In the genomic region with DNA sequence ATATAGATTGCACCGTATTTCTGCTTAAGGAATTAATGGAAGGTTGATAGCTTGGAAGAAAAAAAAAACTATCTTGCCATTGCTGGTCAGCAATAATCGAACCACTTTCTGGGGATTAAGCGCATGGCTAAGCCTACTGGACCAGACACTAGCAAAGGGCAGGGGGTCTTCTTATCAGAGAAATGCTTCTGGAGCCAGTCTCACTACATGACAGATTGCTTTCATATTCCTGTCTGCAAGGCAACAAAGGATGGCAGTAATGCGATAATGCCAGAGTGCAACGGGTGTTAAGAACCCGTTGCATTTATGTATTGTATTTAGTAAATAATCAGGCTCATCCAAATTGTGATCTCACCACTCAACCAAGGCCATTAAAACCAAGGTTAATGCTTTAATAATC, we compare ENCODE assay signal across 21 cellular contexts.
"Had no signal": no experiment of that assay in that cellular context is flagged by ENCODE, and none has a peak within 500 bp of the region (broad histone marks: within the 10 kb centered on the region; RNA-seq: fewer than 3 reads in every experiment).

No MANE protein-coding gene starts in this region.

- DNase-seq: activated B cell treated with CpG ODN at 0.5 μM for 24 hours; activated CD4-positive, alpha-beta T cell treated with anti-CD3 and anti-CD28 coated beads, Interleukin-2, amount 50 U/mL, for 1 hour; activated CD8-positive, alpha-beta T cell treated with anti-CD3 and anti-CD28 coated beads for 36 hours; activated gamma-delta T cell treated with Interleukin-2 at 50 U/mL for 16 hours; activated naive CD4-positive, alpha-beta T cell treated with anti-CD3 and anti-CD28 coated beads, Interleukin-2, amount 50 U/mL, for 16 hours; activated T-cell treated with anti-CD3 and anti-CD28 coated beads, Interleukin-2, amount 50 U/mL, for 4 hours; amniotic stem cell; central memory CD4-positive, alpha-beta T cell; esophagus squamous epithelium; foreskin melanocyte; kidney glomerular epithelial cell; left ventricle myocardium inferior; naive B cell; nephron progenitor cell; ovary; sigmoid colon; small intestine; stimulated activated CD4-positive, alpha-beta T cell treated with anti-CD3 and anti-CD28 coated beads, Interleukin-4, amount 100 ng/mL, for 24 hours; trophoblast cell had no signal

- ATAC-seq: activated CD8-positive, alpha-beta T cell treated with anti-CD3 and anti-CD28 coated beads for 36 hours; activated T-cell treated with anti-CD3 and anti-CD28 coated beads, Interleukin-2, amount 50 U/mL, for 4 hours; activated T-helper 17 cell treated with anti-CD3 and anti-CD28 coated beads, Interleukin-2, amount 50 U/mL, for 72 hours; stimulated activated effector memory CD8-positive, alpha-beta T cell treated with anti-CD3 and anti-CD28 coated beads, Interleukin-12 subunit alpha, Interleukin-12 subunit beta, amount 100 ng/mL, for 72 hours had no signal
